Comparison of ENCODE assay signal across 15 cellular contexts in the genomic region with DNA sequence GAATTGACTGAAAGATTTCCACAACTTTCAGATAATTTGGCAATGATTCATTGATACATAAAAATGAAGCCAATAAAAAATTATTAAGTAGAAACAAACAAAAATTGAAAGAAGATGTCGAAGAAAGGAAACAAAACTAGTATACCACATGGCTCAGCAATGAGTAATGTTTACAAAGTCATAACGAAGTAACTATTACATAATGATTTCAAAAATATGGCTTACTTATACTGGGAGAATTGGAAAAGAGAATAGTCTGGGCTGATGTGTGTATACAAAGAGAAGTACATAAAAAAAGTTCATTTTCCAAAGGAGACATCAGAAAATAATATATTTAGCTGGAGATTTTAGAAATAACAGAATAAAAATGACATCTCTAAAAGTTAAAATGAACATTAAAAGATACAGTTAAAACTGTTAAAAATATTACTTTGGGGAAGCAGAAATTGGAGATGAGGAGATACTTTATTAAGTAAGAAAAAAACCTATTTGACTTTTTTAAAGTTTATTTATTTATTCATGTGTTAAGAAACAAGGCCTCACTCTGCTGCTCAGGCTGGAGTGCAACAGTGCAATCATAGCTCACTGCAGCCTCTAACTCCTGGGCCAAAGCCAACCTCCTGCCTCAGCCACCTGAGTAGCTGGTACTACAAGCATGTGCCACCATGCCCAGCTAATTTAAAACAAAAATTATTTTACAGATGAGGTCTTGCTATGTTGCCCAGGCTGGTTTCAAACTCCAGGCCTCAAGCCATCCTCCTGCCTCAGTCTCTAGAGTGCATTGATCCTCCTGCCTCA.
A peak's percentile ranks its signal among the peaks of the same experiment; 100 is the strongest.
DNase-seq lines count a peak whose midpoint lies in the region; ATAC-seq and TF ChIP-seq lines count a peak whose summit lies in the region.
"Had no signal": no experiment of that assay in that cellular context is flagged by ENCODE, and none has a peak within 500 bp of the region (broad histone marks: within the 10 kb centered on the region; RNA-seq: fewer than 3 reads in every experiment).

No MANE protein-coding gene starts in this region.

- DNase-seq in NCI-H2171 treated with DMSO at 0.1 percent for 48 hours (lab: John Stamatoyannopoulos, UW) (peak; percentile 5), NCI-H2171 (lab: John Stamatoyannopoulos, UW) (no peak), RWPE2 (ENCODE audit: low spot score) (no peak), esophagus muscularis mucosa (ENCODE audit: extremely low spot score) (peak; percentile 60), Calu3 (no peak)
- no peak for DNase-seq in activated T-cell treated with anti-CD3 and anti-CD28 coated beads, Interleukin-2, amount 50 U/mL, for 1 hour
- DNase-seq: C1 segment of cervical spinal cord; CD4-positive, alpha-beta memory T cell; COR-L47; DMS53; DMS79 treated with DMSO at 0.1 percent for 48 hours; H9 had no signal

- H3K4me3 ChIP-seq in RWPE2 (ENCODE audit: severe bottlenecking) (no peak overlapping the region), esophagus muscularis mucosa (no peak overlapping the region)
- H3K4me3 ChIP-seq: GM23338 had no signal

- intact Hi-C loops in esophagus muscularis mucosa (cut with DNase I) = no loop called here
- intact Hi-C loops in Calu3 (cut with micrococcal nuclease; ENCODE audit: unreplicated experiment) = no loop called here

- H3K27ac ChIP-seq in RWPE2 (ENCODE audit: poor library complexity, severe bottlenecking) (no peak overlapping the region), esophagus muscularis mucosa (replicated peaks in 1 of 4) (no peak overlapping the region)

- no peak for TF ChIP-seq CTCF in RWPE2 (IDR thresholded peaks at IDR 0.05; ENCODE audit: poor library complexity, severe bottlenecking)
- no peak for TF ChIP-seq CTCF in esophagus muscularis mucosa (IDR thresholded peaks at IDR 0.05)
- no peak for TF ChIP-seq CTCF in Calu3 (IDR thresholded peaks at IDR 0.05; ENCODE audit: unreplicated experiment)

- no peaks in the 10 kb centered on the region for H3K27me3 Mint-ChIP-seq in Calu3 (ENCODE audit: unreplicated experiment)
- H3K27me3 Mint-ChIP-seq: CD4-positive, alpha-beta memory T cell had no signal

- H3K27ac Mint-ChIP-seq in Calu3 (ENCODE audit: unreplicated experiment) = no peak overlapping the region
- H3K27ac Mint-ChIP-seq: CD4-positive, alpha-beta memory T cell; GM23338; H9 had no signal

- H3K4me1 ChIP-seq in RWPE2 (ENCODE audit: insufficient read depth, poor library complexity, severe bottlenecking) (peaks cover 4% of the 10 kb centered on the region), esophagus muscularis mucosa (no peaks in the 10 kb centered on the region)

- H3K36me3 ChIP-seq in RWPE2 (ENCODE audit: low read depth) = no peaks in the 10 kb centered on the region
- no peaks in the 10 kb centered on the region for H3K36me3 ChIP-seq in esophagus muscularis mucosa

- TF ChIP-seq EP300 in esophagus muscularis mucosa (IDR thresholded peaks at IDR 0.05) = no peak

- BruUV-seq in Calu3 (replicated peaks; lab: Mats Ljungman, UMichigan) = no TSS peak

- peak; percentile 59; the same call in 2 of the 3 replicates for ATAC-seq in RWPE2 (ENCODE audit: low read depth)
- no peak for ATAC-seq in GM19455 (IDR thresholded peaks at IDR 0.05; ENCODE audit: unreplicated experiment)
- ATAC-seq: GM23338, HCT116 had no signal

- H3K4me3 Mint-ChIP-seq in Calu3 (ENCODE audit: low read depth, unreplicated experiment) = no peak overlapping the region
- H3K4me3 Mint-ChIP-seq: CD4-positive, alpha-beta memory T cell; GM23338; H9 had no signal

- H3K4me1 Mint-ChIP-seq in Calu3 (ENCODE audit: low read depth, unreplicated experiment) = no peaks in the 10 kb centered on the region
- H3K4me1 Mint-ChIP-seq: CD4-positive, alpha-beta memory T cell; GM23338; H9 had no signal

- no peaks in the 10 kb centered on the region for H3K27me3 ChIP-seq in RWPE2 (ENCODE audit: insufficient read depth, poor library complexity, severe bottlenecking)
- H3K27me3 ChIP-seq in esophagus muscularis mucosa = no peaks in the 10 kb centered on the region

- CTCF ChIA-PET in Calu3 (lab: Charles Lee) = no interaction called here

- H3K9me3 Mint-ChIP-seq in Calu3 (ENCODE audit: low read depth, unreplicated experiment) = peaks cover 14% of the 10 kb centered on the region
- H3K9me3 Mint-ChIP-seq: GM23338, H9 had no signal

- H3K9me3 ChIP-seq in RWPE2 (ENCODE audit: severe bottlenecking) = peaks cover 5% of the 10 kb centered on the region
- no peaks in the 10 kb centered on the region for H3K9me3 ChIP-seq in esophagus muscularis mucosa

- no peaks in the 10 kb centered on the region for H3K36me3 Mint-ChIP-seq in Calu3 (ENCODE audit: insufficient read depth, unreplicated experiment)
- H3K36me3 Mint-ChIP-seq: CD4-positive, alpha-beta memory T cell had no signal

- TF ChIP-seq POLR2A in esophagus muscularis mucosa (IDR thresholded peaks at IDR 0.05; ENCODE audit: low read depth) = no peak

- WGBS in esophagus muscularis mucosa = 54% methylated on average over 2 of the region's 2 CpGs

Comparison
In these comparisons a context has a peak if more than half of its experiments do, and no peak if none do; other contexts are left out.
1. DNase-seq: peak in NCI-H2171 treated with DMSO at 0.1 percent for 48 hours (single experiment) and esophagus muscularis mucosa (single experiment); none in NCI-H2171 (single experiment), RWPE2 (single experiment), activated T-cell treated with anti-CD3 and anti-CD28 coated beads, Interleukin-2, amount 50 U/mL, for 1 hour (single experiment) and Calu3 (single experiment).